9 cellular contexts compared by ENCODE assay signal in the genomic region with DNA sequence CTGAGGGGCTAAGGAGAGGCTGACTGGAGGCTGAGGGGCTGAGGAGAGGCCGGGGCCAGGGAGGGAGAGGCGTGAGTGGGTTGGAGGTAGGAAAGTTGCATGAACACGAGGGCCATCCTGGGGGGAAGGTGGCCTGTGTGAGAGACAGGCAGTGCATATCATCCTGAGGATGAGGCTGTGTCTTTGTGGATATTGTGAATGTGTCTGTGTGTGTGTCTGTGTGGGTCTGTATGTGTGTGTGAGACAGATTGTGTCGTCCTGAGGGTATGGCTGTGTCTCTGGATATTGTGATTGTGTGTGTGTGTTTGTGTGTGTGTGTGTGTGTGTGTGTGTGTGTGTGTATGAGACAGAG. TPM values are rescaled to one million over a fixed set of nuclear protein-coding genes. Genes with fewer than 3 reads are reported as not detected.
DNase-seq lines count a peak whose midpoint lies in the region; ATAC-seq and TF ChIP-seq lines count a peak whose summit lies in the region.
"Had no signal": no experiment of that assay in that cellular context is flagged by ENCODE, and none has a peak within 500 bp of the region (broad histone marks: within the 10 kb centered on the region; RNA-seq: fewer than 3 reads in every experiment).

No MANE protein-coding gene starts in this region.

- DNase-seq in activated naive CD8-positive, alpha-beta T cell treated with anti-CD3 and anti-CD28 coated beads for 36 hours: no peak
- peak; percentile 49 for DNase-seq in kidney glomerular epithelial cell (lab: John Stamatoyannopoulos, UW)
- no peak for DNase-seq in thoracic aorta (ENCODE audit: low spot score)
- DNase-seq in hypothalamus (lab: John Stamatoyannopoulos, UW): no peak
- DNase-seq in NCI-H1930 (lab: John Stamatoyannopoulos, UW): no peak
- no peak for DNase-seq in GM10266 (ENCODE audit: extremely low spot score)

- peak overlapping the region; percentile 94 for H3K4me3 Mint-ChIP-seq in activated naive CD8-positive, alpha-beta T cell treated with anti-CD3 and anti-CD28 coated beads for 36 hours

- H3K36me3 ChIP-seq in thoracic aorta: peaks cover 2% of the 10 kb centered on the region

- H3K4me3 ChIP-seq in thoracic aorta: peak overlapping the region; percentile 93

- no peaks in the 10 kb centered on the region for H3K9me3 ChIP-seq in thoracic aorta

- peaks cover 15% of the 10 kb centered on the region for H3K4me1 Mint-ChIP-seq in activated naive CD8-positive, alpha-beta T cell treated with anti-CD3 and anti-CD28 coated beads for 36 hours

- H3K27ac ChIP-seq in C4-2B: peak overlapping the region; percentile 60
- H3K27ac ChIP-seq in thoracic aorta: peak overlapping the region; percentile 34 to 74

- peaks cover 32% of the 10 kb centered on the region for H3K9me3 Mint-ChIP-seq in activated naive CD8-positive, alpha-beta T cell treated with anti-CD3 and anti-CD28 coated beads for 36 hours

- peak; percentile 6 for ATAC-seq in HG02852 (IDR thresholded peaks at IDR 0.05; ENCODE audit: unreplicated experiment)
- no peak for ATAC-seq in thoracic aorta (ENCODE audit: insufficient number of reproducible peaks, low FRiP score, low read depth)
- ATAC-seq: HCT116 had no signal

- peaks cover 6 to 9% of the 10 kb centered on the region in 2 donors for H3K4me1 ChIP-seq in thoracic aorta (ENCODE audit: control insufficient read depth in 1 of 2, low read depth in 2 of 2)

- no peaks in the 10 kb centered on the region for H3K27me3 Mint-ChIP-seq in activated naive CD8-positive, alpha-beta T cell treated with anti-CD3 and anti-CD28 coated beads for 36 hours

- peak overlapping the region; percentile 83 for H3K27ac Mint-ChIP-seq in activated naive CD8-positive, alpha-beta T cell treated with anti-CD3 and anti-CD28 coated beads for 36 hours

- H3K36me3 Mint-ChIP-seq in activated naive CD8-positive, alpha-beta T cell treated with anti-CD3 and anti-CD28 coated beads for 36 hours: peaks cover 46% of the 10 kb centered on the region

- no peak for TF ChIP-seq CTCF in C4-2B (conservative IDR thresholded peaks at IDR 0.05)
- TF ChIP-seq CTCF in thoracic aorta (IDR thresholded peaks at IDR 0.05): no peak
- no peak for TF ChIP-seq CTCF in GM10266 (IDR thresholded peaks at IDR 0.05; ENCODE audit: control insufficient read depth, insufficient read depth, low read depth, missing control alignments)

- H3K27me3 ChIP-seq in thoracic aorta (replicated peaks; ENCODE audit: insufficient read depth): no peaks in the 10 kb centered on the region

RNA-seq across cellular contexts. Expression of a gene that starts 0.4 kb away (rescaled TPM):
- 1 to 10 TPM; 5.4 TPM for total RNA-seq in activated naive CD8-positive, alpha-beta T cell treated with anti-CD3 and anti-CD28 coated beads for 36 hours
- total RNA-seq in thoracic aorta: 10 to 100 TPM; 11.6 to 16.2 TPM

RNA-seq across cellular contexts. Expression of a gene that starts 28.3 kb away (rescaled TPM):
- total RNA-seq in activated naive CD8-positive, alpha-beta T cell treated with anti-CD3 and anti-CD28 coated beads for 36 hours: 1 to 10 TPM; 3.6 to 4.3 TPM
- total RNA-seq in thoracic aorta: 1 to 10 TPM; 4.1 to 5.7 TPM

RNA-seq across cellular contexts. Expression of a gene that starts 47.4 kb away (rescaled TPM):
- not detected for total RNA-seq in activated naive CD8-positive, alpha-beta T cell treated with anti-CD3 and anti-CD28 coated beads for 36 hours
- 1 to 10 TPM in 1 of 2 donors, not detected in 1; 4.4 TPM for total RNA-seq in thoracic aorta

RNA-seq across cellular contexts. Expression of a gene that starts 56.8 kb away (rescaled TPM):
- 1 to 10 TPM; 4.3 to 5.7 TPM for total RNA-seq in activated naive CD8-positive, alpha-beta T cell treated with anti-CD3 and anti-CD28 coated beads for 36 hours
- 10 to 100 TPM; 10.4 to 15.8 TPM for total RNA-seq in thoracic aorta
